ENCODE assay signal across 10 cellular contexts in the genomic region with DNA sequence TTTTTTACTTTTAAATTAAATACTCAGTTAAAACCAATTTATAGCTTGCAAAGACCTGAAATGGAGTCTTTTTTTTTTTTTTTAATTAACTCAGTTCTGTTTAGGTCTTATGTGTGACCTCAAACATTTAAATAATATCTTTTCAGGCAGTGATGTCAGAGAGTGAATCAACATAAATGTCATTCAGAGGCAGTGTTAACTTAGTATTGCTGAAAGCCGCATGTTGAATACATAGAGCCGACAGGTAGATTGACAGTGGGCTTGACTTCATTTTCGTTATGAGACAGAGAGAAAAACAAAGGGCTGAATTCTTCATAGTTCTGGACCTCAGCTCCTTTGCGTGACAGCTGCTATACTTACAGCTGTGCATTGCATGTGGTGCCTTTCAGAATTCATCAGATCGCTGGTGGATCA. TPM values are rescaled to one million over a fixed set of nuclear protein-coding genes. Genes with fewer than 3 reads are reported as not detected.
DNase-seq lines count a peak whose midpoint lies in the region; ATAC-seq, FAIRE-seq and TF ChIP-seq lines count a peak whose summit lies in the region.
"Had no signal": no experiment of that assay in that cellular context is flagged by ENCODE, and none has a peak within 500 bp of the region (broad histone marks: within the 10 kb centered on the region; RNA-seq: fewer than 3 reads in every experiment).

No MANE protein-coding gene starts in this region.

- TF ChIP-seq POLR2A in GM12892 (IDR thresholded peaks at IDR 0.05; ENCODE audit: low read depth, low read length): no peak

- H3K27ac ChIP-seq in astrocyte (ENCODE audit: low read depth, low read length) (no peak overlapping the region), trophoblast cell (ENCODE audit: low read depth, low read length) (no peak overlapping the region)

- H3K79me1 ChIP-seq in trophoblast cell (ENCODE audit: low read length): peaks cover 10% of the 10 kb centered on the region

- no peak overlapping the region for H4K12ac ChIP-seq in trophoblast cell (ENCODE audit: low read depth, low read length)

- peak overlapping the region; percentile 100 for H3K4me3 Mint-ChIP-seq in astrocyte (ENCODE audit: unreplicated experiment)

- H2BK120ac ChIP-seq in trophoblast cell (ENCODE audit: insufficient read depth, low read length, poor library complexity): no peak overlapping the region

- peaks cover 3% of the 10 kb centered on the region for H3K36me3 Mint-ChIP-seq in astrocyte (ENCODE audit: low read depth, unreplicated experiment)

- H2AK5ac ChIP-seq in trophoblast cell (ENCODE audit: low read length): no peak overlapping the region

- H3K27me3 ChIP-seq in astrocyte (ENCODE audit: insufficient read depth, low read length) (no peaks in the 10 kb centered on the region), trophoblast cell (ENCODE audit: insufficient read depth, low read length) (no peaks in the 10 kb centered on the region)

- peak overlapping the region; percentile 36 for H3K9ac ChIP-seq in astrocyte (ENCODE audit: low read length)
- H3K9ac ChIP-seq in trophoblast cell (ENCODE audit: low read length): no peak overlapping the region

- H3K4ac ChIP-seq in trophoblast cell (ENCODE audit: low read depth, low read length): peak overlapping the region; percentile 68

- H4K91ac ChIP-seq in trophoblast cell (ENCODE audit: low read depth, low read length): no peak overlapping the region

- no CpG with 5 or more reads among the region's 5 CpGs for WGBS in trophoblast cell (ENCODE audit: extremely low coverage, insufficient coverage, insufficient read length)

- no peak overlapping the region for H3K18ac ChIP-seq in trophoblast cell (ENCODE audit: low read length)

- DNase-seq in GM12892 (ENCODE audit: insufficient read length): no peak
- DNase-seq in astrocyte (ENCODE audit: low read depth): no peak
- no peak for DNase-seq in trophoblast cell
- DNase-seq in effector CD4-positive, alpha-beta T cell: no peak
- DNase-seq in amygdala (lab: John Stamatoyannopoulos, UW): no peak
- DNase-seq: caudate nucleus, H9, hypothalamus had no signal

- no peak overlapping the region for H4K8ac ChIP-seq in trophoblast cell (ENCODE audit: low read depth, low read length)

- no peaks in the 10 kb centered on the region for H3K27me3 Mint-ChIP-seq in astrocyte (ENCODE audit: low read depth, unreplicated experiment)

- H2BK12ac ChIP-seq in trophoblast cell (ENCODE audit: low read length): no peak overlapping the region

- H3K4me1 ChIP-seq in astrocyte (ENCODE audit: insufficient read depth, low read length) (peaks cover 19% of the 10 kb centered on the region), trophoblast cell (ENCODE audit: control insufficient read depth in 1 of 2, insufficient read depth in 2 of 2, low read length in 2 of 2) (peaks cover 2 to 6% of the 10 kb centered on the region in 2 experiments)

- H3K23ac ChIP-seq in trophoblast cell (ENCODE audit: low read length): no peak overlapping the region

- H3K14ac ChIP-seq in trophoblast cell (ENCODE audit: low read length): no peak overlapping the region

- H3K79me2 ChIP-seq in astrocyte (ENCODE audit: insufficient read depth, low read length): peaks cover 67% of the 10 kb centered on the region
- peaks cover 22% of the 10 kb centered on the region for H3K79me2 ChIP-seq in trophoblast cell (ENCODE audit: control insufficient read depth, insufficient read depth, low read length, poor library complexity)

- FAIRE-seq in GM12892 (lab: Jason Lieb, UNC) (peak; percentile 85), astrocyte (lab: Jason Lieb, UNC) (no peak)

- ATAC-seq in HG03095 (IDR thresholded peaks at IDR 0.05; ENCODE audit: unreplicated experiment): peak; percentile 33
- no peak for ATAC-seq in GM21723 (IDR thresholded peaks at IDR 0.05; ENCODE audit: unreplicated experiment)

- H3K4me2 ChIP-seq in astrocyte (ENCODE audit: low read length) (peak overlapping the region; percentile 89), trophoblast cell (ENCODE audit: low read length) (no peak overlapping the region)

- H3K9me3 Mint-ChIP-seq in astrocyte (ENCODE audit: unreplicated experiment): no peaks in the 10 kb centered on the region
- H3K9me3 Mint-ChIP-seq: H9 had no signal

- H3K4me3 ChIP-seq in astrocyte (ENCODE audit: insufficient read depth, low read depth, low read length): no peak overlapping the region
- H3K4me3 ChIP-seq in trophoblast cell (ENCODE audit: low read depth, low read length): no peak overlapping the region

- TF ChIP-seq CTCF in astrocyte (IDR thresholded peaks at IDR 0.05; ENCODE audit: insufficient read depth, low read depth, low read length): no peak

- peaks cover 38% of the 10 kb centered on the region for H3K4me1 Mint-ChIP-seq in astrocyte (ENCODE audit: low read depth, unreplicated experiment)

- peaks cover 3% of the 10 kb centered on the region for H3K36me3 ChIP-seq in astrocyte (ENCODE audit: insufficient read depth, low read length)
- peaks cover 5% of the 10 kb centered on the region in 2 experiments for H3K36me3 ChIP-seq in trophoblast cell (ENCODE audit: control insufficient read depth in 1 of 2, insufficient read depth in 2 of 2, low read length in 2 of 2)

- peaks cover 63% of the 10 kb centered on the region for H4K20me1 ChIP-seq in astrocyte (ENCODE audit: insufficient read depth, low read length)

- H2BK5ac ChIP-seq in trophoblast cell (ENCODE audit: low read depth, low read length, poor library complexity): no peak overlapping the region

- H3K27ac Mint-ChIP-seq in astrocyte (ENCODE audit: unreplicated experiment): no peak overlapping the region
- H3K27ac Mint-ChIP-seq: H9 had no signal

- H3K9me3 ChIP-seq in astrocyte (ENCODE audit: insufficient read depth, low read depth, low read length): no peaks in the 10 kb centered on the region
- no peaks in the 10 kb centered on the region for H3K9me3 ChIP-seq in trophoblast cell (ENCODE audit: insufficient read depth, low read depth, low read length)

- H2AFZ ChIP-seq in astrocyte (ENCODE audit: low read depth, low read length) (no peak overlapping the region), trophoblast cell (ENCODE audit: insufficient read depth, low read length, poor library complexity) (no peak overlapping the region)

RNA-seq across cellular contexts. Expression of gene PRDM2, which starts 51.5 kb away (rescaled TPM):
- polyA plus RNA-seq in GM12892 (2012; ENCODE audit: missing spikeins): 34.2 TPM
- 48.8 and 49.0 TPM in 2 replicates for total RNA-seq in astrocyte
- 23.8 TPM in 2 replicates for polyA plus RNA-seq in trophoblast cell (2013)
